ENCODE assay signal across 8 cellular contexts in the genomic region with DNA sequence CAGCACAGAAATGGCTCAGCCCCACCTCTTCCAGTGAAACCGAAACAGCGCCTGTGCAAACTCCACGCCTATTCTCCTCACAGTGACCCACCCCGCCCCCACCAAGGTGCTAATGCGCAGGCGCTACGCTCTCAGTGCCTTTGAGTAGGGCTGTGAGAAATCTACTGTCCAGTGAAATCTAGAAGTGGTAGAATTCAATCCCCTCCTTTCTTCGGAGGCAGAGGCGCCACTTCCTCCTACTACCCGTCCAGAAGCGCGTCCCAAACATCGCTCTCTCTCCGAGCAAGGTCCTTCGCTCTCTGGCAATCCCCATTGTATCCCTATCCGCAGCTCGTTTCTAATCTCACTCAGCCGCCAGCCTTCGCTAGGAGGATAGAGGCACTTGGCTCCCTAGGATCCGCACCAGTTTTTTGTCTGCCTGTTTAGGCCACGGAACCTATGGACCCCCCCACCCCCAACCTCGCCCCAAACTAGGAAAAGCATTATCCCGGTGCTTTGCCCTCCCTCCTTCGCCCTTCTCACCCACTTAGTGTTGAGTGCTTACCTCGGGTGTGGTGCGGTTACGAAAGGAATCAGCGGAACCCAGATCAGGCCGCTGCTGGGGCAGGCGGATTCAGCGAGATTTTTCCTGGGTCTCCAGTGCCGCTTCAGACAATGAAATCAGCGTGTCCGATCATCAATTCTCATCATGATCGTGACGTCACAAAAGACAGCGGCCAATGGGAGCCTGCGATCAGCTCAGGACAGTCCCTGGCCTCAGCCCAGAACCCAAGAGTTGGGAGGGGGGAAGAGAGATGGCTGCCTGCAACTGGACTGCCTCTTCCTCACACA.
DNase-seq lines count a peak whose midpoint lies in the region; ATAC-seq and TF ChIP-seq lines count a peak whose summit lies in the region.

A gene with protein sequence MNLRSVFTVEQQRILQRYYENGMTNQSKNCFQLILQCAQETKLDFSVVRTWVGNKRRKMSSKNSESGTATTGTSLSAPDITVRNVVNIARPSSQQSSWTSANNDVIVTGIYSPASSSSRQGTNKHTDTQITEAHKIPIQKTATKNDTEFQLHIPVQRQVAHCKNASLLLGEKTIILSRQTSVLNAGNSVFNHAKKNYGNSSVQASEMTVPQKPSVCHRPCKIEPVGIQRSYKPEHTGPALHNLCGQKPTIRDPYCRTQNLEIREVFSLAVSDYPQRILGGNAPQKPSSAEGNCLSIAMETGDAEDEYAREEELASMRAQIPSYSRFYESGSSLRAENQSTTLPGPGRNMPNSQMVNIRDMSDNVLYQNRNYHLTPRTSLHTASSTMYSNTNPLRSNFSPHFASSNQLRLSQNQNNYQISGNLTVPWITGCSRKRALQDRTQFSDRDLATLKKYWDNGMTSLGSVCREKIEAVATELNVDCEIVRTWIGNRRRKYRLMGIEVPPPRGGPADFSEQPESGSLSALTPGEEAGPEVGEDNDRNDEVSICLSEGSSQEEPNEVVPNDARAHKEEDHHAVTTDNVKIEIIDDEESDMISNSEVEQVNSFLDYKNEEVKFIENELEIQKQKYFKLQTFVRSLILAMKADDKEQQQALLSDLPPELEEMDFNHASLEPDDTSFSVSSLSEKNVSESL (minus strand): TSS at position 656 of the 831 bp plus-strand sequence. CDS start 27,056 bp downstream, outside the sequence.

- peak within 1 kb of the TSS; percentile 72 for H3K4me3 Mint-ChIP-seq in central memory CD8-positive, alpha-beta T cell

- H3K27ac Mint-ChIP-seq in central memory CD8-positive, alpha-beta T cell (ENCODE audit: low read depth): no peak within 1 kb of the TSS

- H3K27me3 Mint-ChIP-seq in central memory CD8-positive, alpha-beta T cell: no peaks in the 10 kb centered on the region

- H3K9me3 Mint-ChIP-seq in central memory CD8-positive, alpha-beta T cell: no peaks in the 10 kb centered on the region

- DNase-seq in GM12865 (ENCODE audit: low read depth): peak; percentile 46
- DNase-seq in NCI-H2107 (lab: John Stamatoyannopoulos, UW): peak; percentile 73
- DNase-seq in activated CD4-positive, CD25-positive, alpha-beta regulatory T cell treated with anti-CD3 and anti-CD28 coated beads, Interleukin-2, amount 50 U/mL, for 72 hours: peak; percentile 54
- peak in 1 of 2 donors; percentile 10 for DNase-seq in central memory CD8-positive, alpha-beta T cell (ENCODE audit: low spot score in 2 of 2)
- DNase-seq in islet precursor cell: peak; percentile 88
- DNase-seq in smooth muscle cell of the brain vasculature (ENCODE audit: low read depth, low spot score): peak; percentile 55
- DNase-seq in cortex of kidney (lab: John Stamatoyannopoulos, UW): no peak

- no peaks in the 10 kb centered on the region for H3K36me3 Mint-ChIP-seq in central memory CD8-positive, alpha-beta T cell (ENCODE audit: insufficient read depth)

- no peak for TF ChIP-seq CTCF in GM12865 (IDR thresholded peaks at IDR 0.05; ENCODE audit: insufficient read depth, low read depth, low read length, missing control alignments)

- H3K4me1 Mint-ChIP-seq in central memory CD8-positive, alpha-beta T cell: no peaks in the 10 kb centered on the region

- ATAC-seq in HG02798 (IDR thresholded peaks at IDR 0.05; ENCODE audit: poor library complexity, unreplicated experiment): peak; percentile 98
- peak; percentile 62 for ATAC-seq in central memory CD8-positive, alpha-beta T cell (replicated peaks; ENCODE audit: extremely low read depth, poor library complexity, severe bottlenecking)

- H3K4me3 ChIP-seq in GM12865 (ENCODE audit: low read depth, low read length): peak within 1 kb of the TSS; percentile 7; the same call in 1 of the 2 replicates
